ENCODE assay signal across 23 cellular contexts in the genomic region with DNA sequence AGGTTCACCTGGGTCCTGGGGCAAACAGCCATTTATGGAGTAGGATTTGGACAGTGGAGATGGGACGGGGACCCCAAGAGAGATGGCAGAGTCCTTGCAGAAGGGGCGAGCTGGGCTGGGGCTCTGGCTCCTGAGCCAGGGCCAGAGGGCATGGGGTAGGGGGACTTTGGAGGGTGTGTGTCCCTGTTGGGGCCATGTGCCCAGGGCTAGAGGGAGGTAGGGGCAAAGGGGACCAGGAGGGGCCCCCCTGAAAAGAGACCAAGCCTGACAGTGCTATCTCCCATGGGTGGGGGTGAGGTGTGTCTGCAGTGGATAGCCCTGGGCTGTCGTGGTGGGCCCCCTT.
"Had no signal": no experiment of that assay in that cellular context is flagged by ENCODE, and none has a peak within 500 bp of the region (broad histone marks: within the 10 kb centered on the region; RNA-seq: fewer than 3 reads in every experiment).

No MANE protein-coding gene starts in this region.

- H3K36me3 ChIP-seq: adrenal gland, neutrophil, thoracic aorta had no signal

- H3K4me1 ChIP-seq: adrenal gland, lower lobe of right lung had no signal

- H3K27ac Mint-ChIP-seq: activated CD4-positive, alpha-beta memory T cell treated with anti-CD3 and anti-CD28 coated beads for 36 hours; activated CD4-positive, alpha-beta T cell treated with anti-CD3 and anti-CD28 coated beads, Interleukin-2, amount 10 ng/mL, durations not matched to agents 24 days and 14 days; activated naive CD4-positive, alpha-beta T cell treated with anti-CD3 and anti-CD28 coated beads, Interleukin-2, amount 50 U/mL, for 72 hours; nephron; stimulated activated effector memory CD8-positive, alpha-beta T cell treated with anti-CD3 and anti-CD28 coated beads, Interleukin-12 subunit alpha, Interleukin-12 subunit beta, amount 100 ng/mL, for 72 hours; stimulated activated naive CD8-positive, alpha-beta T cell treated with anti-CD3 and anti-CD28 coated beads, Interleukin-15, Interleukin-2, amounts not matched to agents 100 ng/mL and 50 ng/mL, for 24 hours; T-helper 2 cell treated with Interferon-gamma antibody and Interleukin-4, amounts not matched to agents 5 μg/mL and 100 μg/mL, for 36 hours had no signal

- ATAC-seq: activated naive CD4-positive, alpha-beta T cell treated with anti-CD3 and anti-CD28 coated beads, Interleukin-2, amount 50 U/mL, for 72 hours; body of pancreas; lower lobe of right lung; stimulated activated effector memory CD8-positive, alpha-beta T cell treated with anti-CD3 and anti-CD28 coated beads, Interleukin-12 subunit alpha, Interleukin-12 subunit beta, amount 100 ng/mL, for 72 hours had no signal

- H3K4me3 Mint-ChIP-seq: activated CD4-positive, alpha-beta memory T cell treated with anti-CD3 and anti-CD28 coated beads for 36 hours; activated CD4-positive, alpha-beta T cell treated with anti-CD3 and anti-CD28 coated beads, Interleukin-2, amount 10 ng/mL, durations not matched to agents 24 days and 14 days; nephron; stimulated activated effector memory CD8-positive, alpha-beta T cell treated with anti-CD3 and anti-CD28 coated beads, Interleukin-12 subunit alpha, Interleukin-12 subunit beta, amount 100 ng/mL, for 72 hours; stimulated activated naive CD8-positive, alpha-beta T cell treated with anti-CD3 and anti-CD28 coated beads, Interleukin-15, Interleukin-2, amounts not matched to agents 100 ng/mL and 50 ng/mL, for 24 hours; T-helper 2 cell treated with Interferon-gamma antibody and Interleukin-4, amounts not matched to agents 5 μg/mL and 100 μg/mL, for 36 hours had no signal

- H3K4me3 ChIP-seq: adrenal gland, body of pancreas, hepatocyte, lower lobe of right lung, thoracic aorta had no signal

- H3K9me3 Mint-ChIP-seq: stimulated activated effector memory CD8-positive, alpha-beta T cell treated with anti-CD3 and anti-CD28 coated beads, Interleukin-12 subunit alpha, Interleukin-12 subunit beta, amount 100 ng/mL, for 72 hours had no signal

- DNase-seq: activated CD4-positive, alpha-beta memory T cell treated with anti-CD3 and anti-CD28 coated beads for 36 hours; activated CD4-positive, alpha-beta T cell treated with anti-CD3 and anti-CD28 coated beads, Interleukin-2, amount 10 ng/mL, durations not matched to agents 24 days and 14 days; activated CD8-positive, alpha-beta memory T cell treated with anti-CD3 and anti-CD28 coated beads, Interleukin-2, amount 50 U/mL, for 4 hours; activated gamma-delta T cell treated with Interleukin-2 at 50 U/mL for 16 hours; effector CD8-positive, alpha-beta T cell; glutamatergic neuron; mesenchymal stem cell; stimulated activated CD4-positive, alpha-beta T cell treated with anti-CD3 and anti-CD28 coated beads, Interleukin-12 subunit alpha, Interleukin-12 subunit beta, amount 100 ng/mL, for 4 hours; stimulated activated CD4-positive, alpha-beta T cell treated with anti-CD3 and anti-CD28 coated beads, Interleukin-4, amount 100 ng/mL, for 24 hours; T-helper 1 cell; trophoblast cell had no signal

- H3K27ac ChIP-seq: adrenal gland, epithelial cell of prostate, hepatocyte, lower lobe of right lung, neutrophil, thoracic aorta had no signal

- H3K9me3 ChIP-seq: adrenal gland, lower lobe of right lung had no signal

- H3K27me3 ChIP-seq: adrenal gland, body of pancreas, hepatocyte, neutrophil had no signal

- H3K4me1 Mint-ChIP-seq: activated CD4-positive, alpha-beta T cell treated with anti-CD3 and anti-CD28 coated beads, Interleukin-2, amount 10 ng/mL, durations not matched to agents 24 days and 14 days; nephron; stimulated activated effector memory CD8-positive, alpha-beta T cell treated with anti-CD3 and anti-CD28 coated beads, Interleukin-12 subunit alpha, Interleukin-12 subunit beta, amount 100 ng/mL, for 72 hours had no signal

- H3K36me3 Mint-ChIP-seq: stimulated activated effector memory CD8-positive, alpha-beta T cell treated with anti-CD3 and anti-CD28 coated beads, Interleukin-12 subunit alpha, Interleukin-12 subunit beta, amount 100 ng/mL, for 72 hours had no signal

- H3K27me3 Mint-ChIP-seq: activated CD4-positive, alpha-beta memory T cell treated with anti-CD3 and anti-CD28 coated beads for 36 hours; activated CD4-positive, alpha-beta T cell treated with anti-CD3 and anti-CD28 coated beads, Interleukin-2, amount 10 ng/mL, durations not matched to agents 24 days and 14 days; stimulated activated naive CD8-positive, alpha-beta T cell treated with anti-CD3 and anti-CD28 coated beads, Interleukin-15, Interleukin-2, amounts not matched to agents 100 ng/mL and 50 ng/mL, for 24 hours had no signal
